Comparison of ENCODE assay signal across 32 cellular contexts in genomic region chr4:122091397-122091796, GRCh38.
"Had no signal": no experiment of that assay in that cellular context is flagged by ENCODE, and none has a peak within 500 bp of the region (broad histone marks: within the 10 kb centered on the region; RNA-seq: fewer than 3 reads in every experiment).

No MANE protein-coding gene starts in this region.

- H3K36me3 ChIP-seq: brain microvascular endothelial cell, esophagus muscularis mucosa, gastrocnemius medialis, WERI-Rb-1 had no signal

- DNase-seq: activated B cell treated with CpG ODN at 0.5 μM for 24 hours; activated CD4-positive, alpha-beta T cell treated with anti-CD3 and anti-CD28 coated beads for 48 hours; activated CD4-positive, alpha-beta T cell treated with anti-CD3 and anti-CD28 coated beads, Interleukin-2, amount 50 U/mL, for 1 hour; activated CD4-positive, alpha-beta T cell treated with anti-CD3 and anti-CD28 coated beads, Interleukin-2, amount 50 U/mL, for 48 hours; activated CD8-positive, alpha-beta memory T cell treated with anti-CD3 and anti-CD28 coated beads for 24 hours; activated CD8-positive, alpha-beta T cell treated with anti-CD3 and anti-CD28 coated beads for 36 hours; activated effector memory CD4-positive, alpha-beta T cell treated with Interleukin-2 at 50 U/mL for 16 hours; activated gamma-delta T cell treated with Interleukin-2 at 50 U/mL for 16 hours; activated naive CD4-positive, alpha-beta T cell treated with anti-CD3 and anti-CD28 coated beads, Interleukin-2, amount 50 U/mL, for 16 hours; activated naive CD4-positive, alpha-beta T cell treated with Interleukin-2 at 50 U/mL for 16 hours; activated T-cell treated with anti-CD3 and anti-CD28 coated beads, Interleukin-2, amount 50 U/mL, for 4 hours; amniotic stem cell; anterior cingulate cortex; brain microvascular endothelial cell; dorsolateral prefrontal cortex; effector memory CD8-positive, alpha-beta T cell; erythroblast; foreskin keratinocyte; gastrocnemius medialis; glutamatergic neuron; T-helper 1 cell; T-helper 17 cell; T1000; WERI-Rb-1 had no signal

- H3K36me3 Mint-ChIP-seq: activated naive CD8-positive, alpha-beta T cell had no signal

- H3K27ac ChIP-seq: brain microvascular endothelial cell, coronary artery, dorsolateral prefrontal cortex, esophagus muscularis mucosa, foreskin keratinocyte, gastrocnemius medialis, WERI-Rb-1 had no signal

- H3K27ac Mint-ChIP-seq: activated B cell treated with CpG ODN at 0.5 μM for 24 hours; activated CD8-positive, alpha-beta T cell treated with anti-CD3 and anti-CD28 coated beads for 36 hours; activated naive CD8-positive, alpha-beta T cell; activated T-helper 17 cell treated with anti-CD3 and anti-CD28 coated beads, Interleukin-2, amount 50 U/mL, for 72 hours; dendritic cell treated with granulocyte-macrophage colony-stimulating factor and Interleukin-4, amounts not matched to agents 40 ng/mL and 50 ng/mL, for 4 days; effector memory CD8-positive, alpha-beta T cell; T-helper 17 cell; T-helper 2 cell treated with Interferon-gamma antibody and Interleukin-4, amounts not matched to agents 5 μg/mL and 100 μg/mL, for 36 hours had no signal

- H3K27me3 ChIP-seq: brain microvascular endothelial cell, esophagus muscularis mucosa, foreskin keratinocyte, gastrocnemius medialis had no signal

- H3K4me3 ChIP-seq: coronary artery, dorsolateral prefrontal cortex, esophagus muscularis mucosa, gastrocnemius medialis had no signal

- H3K4me1 Mint-ChIP-seq: activated B cell treated with CpG ODN at 0.5 μM for 24 hours; activated T-helper 17 cell treated with anti-CD3 and anti-CD28 coated beads, Interleukin-2, amount 50 U/mL, for 72 hours; central memory CD8-positive, alpha-beta T cell; T-helper 17 cell had no signal

- H3K4me1 ChIP-seq: foreskin keratinocyte had no signal

- ATAC-seq: activated CD4-positive, CD25-positive, alpha-beta regulatory T cell treated with anti-CD3 and anti-CD28 coated beads, Interleukin-2, amount 50 U/mL, for 24 hours; activated CD8-positive, alpha-beta T cell treated with anti-CD3 and anti-CD28 coated beads for 36 hours; activated T-cell treated with anti-CD3 and anti-CD28 coated beads, Interleukin-2, amount 50 U/mL, for 4 hours; activated T-helper 17 cell treated with anti-CD3 and anti-CD28 coated beads, Interleukin-2, amount 50 U/mL, for 72 hours; effector memory CD8-positive, alpha-beta T cell; foreskin keratinocyte; gastrocnemius medialis; T-helper 17 cell had no signal

- H3K9me3 ChIP-seq: esophagus muscularis mucosa, gastrocnemius medialis had no signal

- H3K4me3 Mint-ChIP-seq: activated B cell treated with CpG ODN at 0.5 μM for 24 hours; activated CD8-positive, alpha-beta T cell treated with anti-CD3 and anti-CD28 coated beads for 36 hours; activated naive CD8-positive, alpha-beta T cell; activated T-cell treated with anti-CD3 and anti-CD28 coated beads, Interleukin-2, amount 50 U/mL, for 4 hours; activated T-helper 17 cell treated with anti-CD3 and anti-CD28 coated beads, Interleukin-2, amount 50 U/mL, for 72 hours; central memory CD8-positive, alpha-beta T cell; dendritic cell treated with granulocyte-macrophage colony-stimulating factor and Interleukin-4, amounts not matched to agents 40 ng/mL and 50 ng/mL, for 4 days; effector memory CD8-positive, alpha-beta T cell; T-helper 17 cell; T-helper 2 cell treated with Interferon-gamma antibody and Interleukin-4, amounts not matched to agents 5 μg/mL and 100 μg/mL, for 36 hours had no signal

- H3K9me3 Mint-ChIP-seq: activated B cell treated with CpG ODN at 0.5 μM for 24 hours; activated CD8-positive, alpha-beta T cell treated with anti-CD3 and anti-CD28 coated beads for 36 hours; activated T-cell treated with anti-CD3 and anti-CD28 coated beads, Interleukin-2, amount 50 U/mL, for 4 hours; activated T-helper 17 cell treated with anti-CD3 and anti-CD28 coated beads, Interleukin-2, amount 50 U/mL, for 72 hours; central memory CD8-positive, alpha-beta T cell; dendritic cell treated with granulocyte-macrophage colony-stimulating factor and Interleukin-4, amounts not matched to agents 40 ng/mL and 50 ng/mL, for 4 days; effector memory CD8-positive, alpha-beta T cell; T-helper 2 cell treated with Interferon-gamma antibody and Interleukin-4, amounts not matched to agents 5 μg/mL and 100 μg/mL, for 36 hours had no signal
